In genomic region chr12:104480012-104480411, GRCh38 we compare ENCODE assay signal across 16 cellular contexts. TPM values are rescaled to one million over a fixed set of nuclear protein-coding genes. Genes with fewer than 3 reads are reported as not detected.
A peak's percentile ranks its signal among the peaks of the same experiment; 100 is the strongest.
DNase-seq lines count a peak whose midpoint lies in the region; ATAC-seq and TF ChIP-seq lines count a peak whose summit lies in the region.
"Had no signal": no experiment of that assay in that cellular context is flagged by ENCODE, and none has a peak within 500 bp of the region (broad histone marks: within the 10 kb centered on the region; RNA-seq: fewer than 3 reads in every experiment).

No MANE protein-coding gene starts in this region.

- H3K9me3 Mint-ChIP-seq in activated naive CD8-positive, alpha-beta T cell (ENCODE audit: low read depth): no peaks in the 10 kb centered on the region
- H3K9me3 Mint-ChIP-seq in activated naive CD8-positive, alpha-beta T cell treated with anti-CD3 and anti-CD28 coated beads for 36 hours: no peaks in the 10 kb centered on the region
- H3K9me3 Mint-ChIP-seq in activated naive CD8-positive, alpha-beta T cell treated with anti-CD3 and anti-CD28 coated beads, Interleukin-2, amount 50 U/mL, for 24 hours: no peaks in the 10 kb centered on the region

- peaks cover 79% of the 10 kb centered on the region for H3K4me1 Mint-ChIP-seq in activated naive CD8-positive, alpha-beta T cell (ENCODE audit: low read depth)
- peaks cover 59% of the 10 kb centered on the region for H3K4me1 Mint-ChIP-seq in activated naive CD8-positive, alpha-beta T cell treated with anti-CD3 and anti-CD28 coated beads for 36 hours
- H3K4me1 Mint-ChIP-seq in activated naive CD8-positive, alpha-beta T cell treated with anti-CD3 and anti-CD28 coated beads, Interleukin-2, amount 50 U/mL, for 24 hours: peaks cover 86% of the 10 kb centered on the region

- no peaks in the 10 kb centered on the region for H3K9me3 ChIP-seq in RWPE2 (ENCODE audit: severe bottlenecking)
- H3K9me3 ChIP-seq: right atrium auricular region, uterus had no signal

- no peak for TF ChIP-seq CTCF in RWPE2 (IDR thresholded peaks at IDR 0.05; ENCODE audit: poor library complexity, severe bottlenecking)

- ATAC-seq in RWPE2 (ENCODE audit: low read depth) (no peak), HG03378 (IDR thresholded peaks at IDR 0.05; ENCODE audit: unreplicated experiment) (no peak)
- no peak for ATAC-seq in activated naive CD8-positive, alpha-beta T cell treated with anti-CD3 and anti-CD28 coated beads, Interleukin-2, amount 50 U/mL, for 24 hours

- H3K4me3 ChIP-seq in RWPE2 (ENCODE audit: severe bottlenecking): no peak overlapping the region
- H3K4me3 ChIP-seq: right atrium auricular region, uterus had no signal

- peak overlapping the region; percentile 40 for H3K27ac ChIP-seq in RWPE2 (ENCODE audit: poor library complexity, severe bottlenecking)
- H3K27ac ChIP-seq: right atrium auricular region, uterus had no signal

- peaks cover 22% of the 10 kb centered on the region for H3K36me3 Mint-ChIP-seq in activated naive CD8-positive, alpha-beta T cell
- peaks cover 30% of the 10 kb centered on the region for H3K36me3 Mint-ChIP-seq in activated naive CD8-positive, alpha-beta T cell treated with anti-CD3 and anti-CD28 coated beads for 36 hours
- peaks cover 24% of the 10 kb centered on the region for H3K36me3 Mint-ChIP-seq in activated naive CD8-positive, alpha-beta T cell treated with anti-CD3 and anti-CD28 coated beads, Interleukin-2, amount 50 U/mL, for 24 hours (ENCODE audit: low read depth)

- no peak overlapping the region for H3K4me3 Mint-ChIP-seq in activated naive CD8-positive, alpha-beta T cell
- no peak overlapping the region for H3K4me3 Mint-ChIP-seq in activated naive CD8-positive, alpha-beta T cell treated with anti-CD3 and anti-CD28 coated beads for 36 hours
- no peak overlapping the region for H3K4me3 Mint-ChIP-seq in activated naive CD8-positive, alpha-beta T cell treated with anti-CD3 and anti-CD28 coated beads, Interleukin-2, amount 50 U/mL, for 24 hours

- no peaks in the 10 kb centered on the region for H3K4me1 ChIP-seq in RWPE2 (ENCODE audit: insufficient read depth, poor library complexity, severe bottlenecking)
- H3K4me1 ChIP-seq: uterus had no signal

- peak overlapping the region; percentile 51 for H3K27ac Mint-ChIP-seq in activated naive CD8-positive, alpha-beta T cell
- H3K27ac Mint-ChIP-seq in activated naive CD8-positive, alpha-beta T cell treated with anti-CD3 and anti-CD28 coated beads for 36 hours: no peak overlapping the region
- peak overlapping the region; percentile 32 for H3K27ac Mint-ChIP-seq in activated naive CD8-positive, alpha-beta T cell treated with anti-CD3 and anti-CD28 coated beads, Interleukin-2, amount 50 U/mL, for 24 hours

- no peaks in the 10 kb centered on the region for H3K27me3 ChIP-seq in RWPE2 (ENCODE audit: insufficient read depth, poor library complexity, severe bottlenecking)
- H3K27me3 ChIP-seq: right atrium auricular region, uterus had no signal

- no peaks in the 10 kb centered on the region for H3K36me3 ChIP-seq in RWPE2 (ENCODE audit: low read depth)
- H3K36me3 ChIP-seq: right atrium auricular region, uterus had no signal

- DNase-seq in activated naive CD8-positive, alpha-beta T cell treated with anti-CD3 and anti-CD28 coated beads for 36 hours: no peak
- DNase-seq in RWPE2 (ENCODE audit: low spot score): no peak
- no peak for DNase-seq in activated naive CD8-positive, alpha-beta T cell treated with anti-CD3 and anti-CD28 coated beads, Interleukin-2, amount 50 U/mL, for 24 hours
- no peak for DNase-seq in SIG-M5 treated with dmso at 0.1 percent for 504 hours (lab: John Stamatoyannopoulos, UW; ENCODE audit: unreplicated experiment)
- DNase-seq in GOT3 (lab: John Stamatoyannopoulos, UW): no peak
- no peak for DNase-seq in GM03348 (ENCODE audit: low spot score)
- DNase-seq: activated CD4-positive, alpha-beta T cell treated with anti-CD3 and anti-CD28 coated beads, Interleukin-2, amount 50 U/mL, for 48 hours; activated effector memory CD4-positive, alpha-beta T cell treated with anti-CD3 and anti-CD28 coated beads, Interleukin-2, amount 50 U/mL, for 16 hours; cortex of kidney; NCI-H2029 treated with DMSO at 0.1 percent for 48 hours; NCI-H524; SHP77 treated with DMSO at 0.1 percent for 48 hours; uterus had no signal

- no peaks in the 10 kb centered on the region for H3K27me3 Mint-ChIP-seq in activated naive CD8-positive, alpha-beta T cell
- no peaks in the 10 kb centered on the region for H3K27me3 Mint-ChIP-seq in activated naive CD8-positive, alpha-beta T cell treated with anti-CD3 and anti-CD28 coated beads for 36 hours
- no peaks in the 10 kb centered on the region for H3K27me3 Mint-ChIP-seq in activated naive CD8-positive, alpha-beta T cell treated with anti-CD3 and anti-CD28 coated beads, Interleukin-2, amount 50 U/mL, for 24 hours

RNA-seq across cellular contexts. Expression of gene CHST11, which starts 23.3 kb away (rescaled TPM):
- 10 to 100 TPM; 19.1 to 21.9 TPM for total RNA-seq in activated naive CD8-positive, alpha-beta T cell treated with anti-CD3 and anti-CD28 coated beads for 36 hours
